Comparison of ENCODE assay signal across 14 cellular contexts in the genomic region with DNA sequence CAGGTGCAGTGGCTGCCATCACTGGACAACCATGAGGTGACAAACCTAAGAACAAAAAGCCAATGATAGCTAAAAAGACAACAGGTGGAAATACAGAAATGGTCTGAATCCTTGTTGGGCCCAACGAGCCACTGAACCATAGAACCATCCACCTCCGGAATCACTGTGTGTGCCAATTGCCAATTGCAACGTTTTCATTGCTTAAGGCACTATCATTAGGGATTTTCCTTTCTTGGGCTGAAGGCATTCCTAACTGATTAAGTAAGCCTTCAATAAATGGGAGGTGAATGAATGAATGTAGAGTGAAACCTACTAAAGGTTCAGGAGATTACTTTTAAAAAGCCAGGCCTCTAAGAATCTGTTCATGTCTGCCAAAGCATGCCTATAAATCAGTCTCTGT. TPM values are rescaled to one million over a fixed set of nuclear protein-coding genes. Genes with fewer than 3 reads are reported as not detected.
A peak's percentile ranks its signal among the peaks of the same experiment; 100 is the strongest.
DNase-seq lines count a peak whose midpoint lies in the region; ATAC-seq, FAIRE-seq and TF ChIP-seq lines count a peak whose summit lies in the region.
"Had no signal": no experiment of that assay in that cellular context is flagged by ENCODE, and none has a peak within 500 bp of the region (broad histone marks: within the 10 kb centered on the region; RNA-seq: fewer than 3 reads in every experiment).

No MANE protein-coding gene starts in this region.

- 59% methylated on average over 3 of the region's 3 CpGs; no CpG with 5 or more reads in 1 of the 2 experiments for WGBS in H1 (ENCODE audit: extremely low coverage in 1 of 2, insufficient coverage in 1 of 2, insufficient read length in 1 of 2, insufficient replicate concordance in 2 of 2, low coverage in 1 of 2, low lambda C conversion rate in 2 of 2, missing lambda C conversion rate in 1 of 2), 2 experiments

- H3K27ac Mint-ChIP-seq in mesothelial cell of epicardium: peak overlapping the region; percentile 18

- H4K91ac ChIP-seq in H1 (replicated peaks; ENCODE audit: insufficient read length, low read length): no peak overlapping the region

- H2AK5ac ChIP-seq in H1 (ENCODE audit: low read depth, low read length): no peak overlapping the region

- no peak overlapping the region for H3K56ac ChIP-seq in H1 (replicated peaks; ENCODE audit: insufficient read length, low read depth, low read length)

- H3K4me3 ChIP-seq in BLaER1: no peak overlapping the region
- peak overlapping the region in 1 of 4 experiments; percentile 36; a peak in 1 of 8 replicates for H3K4me3 ChIP-seq in H1 (ENCODE audit: extremely low read depth in 1 of 4, insufficient read depth in 2 of 4, low read depth in 3 of 4, low read length in 4 of 4)
- H3K4me3 ChIP-seq: mucosa of descending colon had no signal

- no peak overlapping the region for H3K4me3 Mint-ChIP-seq in mesothelial cell of epicardium

- H2BK15ac ChIP-seq in H1 (ENCODE audit: low read length): no peak overlapping the region

- peaks cover 6% of the 10 kb centered on the region for H3K23me2 ChIP-seq in H1 (ENCODE audit: low read depth, low read length)

- H3K23ac ChIP-seq in H1 (ENCODE audit: insufficient read length): no peak overlapping the region

- H3K36me3 Mint-ChIP-seq in mesothelial cell of epicardium: no peaks in the 10 kb centered on the region

- TF ChIP-seq RAD21 in H1 (IDR thresholded peaks at IDR 0.05 in 1 of 2, conservative IDR thresholded peaks at IDR 0.05 in 1 of 2; ENCODE audit: low read depth in 2 of 2, low read length in 2 of 2): no peak

- no peak overlapping the region for H2BK5ac ChIP-seq in H1 (ENCODE audit: low read depth, low read length)

- H4K5ac ChIP-seq in H1 (ENCODE audit: insufficient read length, low read depth, low read length): no peak overlapping the region

- CTCF ChIA-PET in H1 (lab: Charles Lee; ENCODE audit: partially characterized antibody): interaction anchor here (1.4 kb wide), 1 partner anchor 37 kb away, joined by 4 read pairs; the partner anchor contains the start of gene SCNN1G

- no peak overlapping the region for H2BK12ac ChIP-seq in H1 (ENCODE audit: low read depth, low read length)

- POLR2A ChIA-PET in H1 (lab: Charles Lee; ENCODE audit: partially characterized antibody): interaction anchor here (1.3 kb wide), 1 partner anchor 26 kb away, joined by 3 read pairs; no protein-coding TSS in a partner anchor

- H3K27me3 Mint-ChIP-seq in mesothelial cell of epicardium (ENCODE audit: low read depth): no peaks in the 10 kb centered on the region

- H3K18ac ChIP-seq in H1 (ENCODE audit: extremely low read depth, low read length): no peak overlapping the region

- H3K27me3 ChIP-seq in BLaER1 (no peaks in the 10 kb centered on the region), H1 (replicated peaks in 1 of 4; ENCODE audit: control insufficient read depth in 3 of 4, extremely low read depth in 1 of 4, insufficient read depth in 3 of 4, low read length in 3 of 4) (no peaks in the 10 kb centered on the region)

- TF ChIP-seq EP300 in H1 (IDR thresholded peaks at IDR 0.05; ENCODE audit: borderline replicate concordance in 1 of 2, low read depth in 2 of 2, low read length in 2 of 2): no peak

- H3K9me3 Mint-ChIP-seq in mesothelial cell of epicardium: no peaks in the 10 kb centered on the region

- H3K4me1 Mint-ChIP-seq in mesothelial cell of epicardium: peaks cover 37% of the 10 kb centered on the region

- ATAC-seq in GM21619 (IDR thresholded peaks at IDR 0.05; ENCODE audit: unreplicated experiment) (no peak), GM18520 (IDR thresholded peaks at IDR 0.05; ENCODE audit: unreplicated experiment) (no peak), GM18498 (IDR thresholded peaks at IDR 0.05; ENCODE audit: unreplicated experiment) (no peak)
- ATAC-seq: mucosa of descending colon, sciatic nerve had no signal

- no peak overlapping the region for H4K8ac ChIP-seq in H1 (ENCODE audit: extremely low read depth, insufficient read depth, low read length)

- H2BK120ac ChIP-seq in H1 (replicated peaks; ENCODE audit: low read depth, low read length): no peak overlapping the region

- H4K20me1 ChIP-seq in BLaER1 (peaks cover 70% of the 10 kb centered on the region), H1 (replicated peaks in 1 of 2; ENCODE audit: control insufficient read depth in 1 of 2, insufficient read depth in 2 of 2, low read length in 2 of 2) (peaks cover 2 to 15% of the 10 kb centered on the region in 2 experiments)

- H2AFZ ChIP-seq in H1 (ENCODE audit: low read length): no peak overlapping the region

- no peak overlapping the region for H3K14ac ChIP-seq in H1 (ENCODE audit: insufficient read length)

- peak; percentile 89 for DNase-seq in NCI-H226
- no peak for DNase-seq in H1 (ENCODE audit: low read depth in 1 of 2, low spot score in 2 of 2)
- DNase-seq in mesothelial cell of epicardium (ENCODE audit: low spot score in 2 of 2, unreplicated experiment in 2 of 2): no peak
- DNase-seq in occipital lobe (lab: John Stamatoyannopoulos, UW): no peak
- DNase-seq: mucosa of descending colon, NCI-H524, T-helper 1 cell had no signal

- H3K9me3 ChIP-seq in BLaER1 (no peaks in the 10 kb centered on the region), H1 (ENCODE audit: insufficient read depth in 2 of 2, low read depth in 1 of 2, low read length in 1 of 2) (no peaks in the 10 kb centered on the region)
- H3K9me3 ChIP-seq: mucosa of descending colon had no signal

- no peak for FAIRE-seq in H1 (lab: Jason Lieb, UNC)

- H3K9ac ChIP-seq in BLaER1 (no peak overlapping the region), H1 (replicated peaks in 1 of 4; ENCODE audit: extremely low read depth in 1 of 4, low read depth in 3 of 4, low read length in 3 of 4) (no peak overlapping the region)

- peaks cover 16% of the 10 kb centered on the region for H3K79me1 ChIP-seq in H1 (ENCODE audit: low read depth, low read length)

- peaks cover 6 to 73% of the 10 kb centered on the region in 2 experiments; a peak in 2 of 4 replicates for H3K79me2 ChIP-seq in H1 (ENCODE audit: control insufficient read depth in 1 of 2, insufficient read depth in 2 of 2, low read length in 2 of 2)

- H2BK20ac ChIP-seq in H1 (ENCODE audit: low read length): no peak overlapping the region

- TF ChIP-seq CTCF in H1 (IDR thresholded peaks at IDR 0.05; ENCODE audit: control extremely low read depth in 1 of 3, insufficient read depth in 1 of 3, low read depth in 1 of 3, low read length in 3 of 3) (no peak), mesothelial cell of epicardium (IDR thresholded peaks at IDR 0.05; ENCODE audit: unreplicated experiment) (no peak)

- H3K4me2 ChIP-seq in BLaER1: peak overlapping the region; percentile 44
- peak overlapping the region; percentile 49 to 53; a peak in 3 of 4 replicates for H3K4me2 ChIP-seq in H1 (ENCODE audit: insufficient read depth in 1 of 2, low read depth in 2 of 2, low read length in 2 of 2)

- TF ChIP-seq POLR2A in H1 (IDR thresholded peaks at IDR 0.05; ENCODE audit: control extremely low read depth in 1 of 2, low read depth in 2 of 2, low read length in 2 of 2): no peak

- no peak overlapping the region for H3K4ac ChIP-seq in H1 (replicated peaks; ENCODE audit: insufficient read length, low read depth, low read length)

- no peak overlapping the region for H3K27ac ChIP-seq in BLaER1
- no peak overlapping the region for H3K27ac ChIP-seq in H1 (ENCODE audit: low read depth, low read length)
- H3K27ac ChIP-seq: C4-2B had no signal

- H3K4me1 ChIP-seq in BLaER1 (peaks cover 46% of the 10 kb centered on the region), H1 (replicated peaks in 1 of 4; ENCODE audit: control insufficient read depth in 3 of 4, insufficient read depth in 4 of 4, low read length in 3 of 4) (peaks cover 8 to 18% (median 12%) of the 10 kb centered on the region in 4 experiments; a peak in 6 of 7 replicates)

- no peaks in the 10 kb centered on the region for H3K36me3 ChIP-seq in BLaER1
- H3K36me3 ChIP-seq in H1 (ENCODE audit: control insufficient read depth in 2 of 4, insufficient read depth in 4 of 4, low read length in 3 of 4): no peaks in the 10 kb centered on the region

TF ChIP-seq in H1, 55 proteins besides CTCF, POLR2A, EP300 and RAD21:
- TF ChIP-seq CREB1 (IDR thresholded peaks at IDR 0.05) (no peak), TBP (IDR thresholded peaks at IDR 0.05; ENCODE audit: low read depth, low read length) (no peak), SIX5 (IDR thresholded peaks at IDR 0.05; ENCODE audit: low read depth, low read length) (no peak), HDAC2 (IDR thresholded peaks at IDR 0.05; ENCODE audit: borderline replicate concordance in 1 of 2, low read depth in 2 of 2, low read length in 2 of 2) (no peak), GABPA (IDR thresholded peaks at IDR 0.05; ENCODE audit: borderline replicate concordance, insufficient read depth, low read length) (no peak)

RNA-seq across cellular contexts. Expression of gene USP31, which starts 3.6 kb away (rescaled TPM):
- total RNA-seq in H1 (2021; fragmentation: NEBNext Ultra II Directional; extraction: Animal tissue kit (Norgen Biotek cat#: 25700)): 17.0 and 19.0 TPM in 2 replicates
- polyA plus RNA-seq in H1 (2011; rRNA removed): 6.2 and 6.7 TPM in 2 replicates
- 6.3 TPM for polyA plus RNA-seq in H1 (2011; cell fraction: cytosol; rRNA removed)
- polyA plus RNA-seq in H1 (2011; cell fraction: nucleus; rRNA removed): 16.1 TPM
- polyA plus RNA-seq in H1 (2012, experiment 1 of 2): 4.6 to 6.1 TPM (median 5.8 TPM) in 4 replicates
- 1.4 TPM for polyA plus RNA-seq in H1 (2012, experiment 2 of 2)
- 7.4 TPM for polyA plus RNA-seq in H1 (2013, experiment 1 of 2)
- polyA plus RNA-seq in H1 (2013, experiment 2 of 2): 7.4 TPM
- 33.4 and 34.7 TPM in 2 replicates for polyA minus RNA-seq in H1 (2011; rRNA and poly(A)+ RNA removed)
- polyA minus RNA-seq in H1 (2011; cell fraction: cytosol; rRNA and poly(A)+ RNA removed): 15.4 TPM
- polyA minus RNA-seq in H1 (2011; cell fraction: nucleus; rRNA and poly(A)+ RNA removed): 40.4 TPM
- total RNA-seq in mesothelial cell of epicardium (12.3 to 13.7 TPM (median 13.0 TPM) in 3 replicates), occipital lobe (25.4 TPM)

RNA-seq across cellular contexts. Expression of gene SCNN1G, which starts 36.9 kb away (rescaled TPM):
- total RNA-seq in H1 (2021; fragmentation: NEBNext Ultra II Directional; extraction: Animal tissue kit (Norgen Biotek cat#: 25700)): 0.99 and 1.1 TPM in 2 replicates
- 0.73 and 1.9 TPM in 2 replicates for polyA plus RNA-seq in H1 (2011; rRNA removed)
- 1.0 TPM for polyA plus RNA-seq in H1 (2011; cell fraction: cytosol; rRNA removed)
- polyA plus RNA-seq in H1 (2011; cell fraction: nucleus; rRNA removed): 1.3 TPM
- polyA plus RNA-seq in H1 (2012, experiment 1 of 2): 1.1 to 1.7 TPM (median 1.4 TPM) in 4 replicates
- 0.73 TPM for polyA plus RNA-seq in H1 (2012, experiment 2 of 2)
- polyA plus RNA-seq in H1 (2013, experiment 1 of 2): 0.41 TPM
- 0.33 TPM for polyA plus RNA-seq in H1 (2013, experiment 2 of 2)
- polyA minus RNA-seq in H1 (2011; rRNA and poly(A)+ RNA removed): 1.7 and 2.0 TPM in 2 replicates
- 1.2 TPM for polyA minus RNA-seq in H1 (2011; cell fraction: cytosol; rRNA and poly(A)+ RNA removed)
- polyA minus RNA-seq in H1 (2011; cell fraction: nucleus; rRNA and poly(A)+ RNA removed): 1.1 TPM
- total RNA-seq in mesothelial cell of epicardium (0.09 TPM in 1 of 3 replicates, not detected in the others), occipital lobe (0.31 TPM)
- total RNA-seq: activated CD8-positive, alpha-beta memory T cell treated with anti-CD3 and anti-CD28 coated beads for 36 hours; sciatic nerve had no signal
